26 cellular contexts compared by ENCODE assay signal in genomic region chr11:36822829-36823228, GRCh38.
"Had no signal": no experiment of that assay in that cellular context is flagged by ENCODE, and none has a peak within 500 bp of the region (broad histone marks: within the 10 kb centered on the region; RNA-seq: fewer than 3 reads in every experiment).

No MANE protein-coding gene starts in this region.

- ATAC-seq: activated CD4-positive, alpha-beta T cell treated with anti-CD3 and anti-CD28 coated beads for 36 hours; activated T-helper 17 cell treated with anti-CD3 and anti-CD28 coated beads, Interleukin-2, amount 50 U/mL, for 72 hours; Panc1; Right ventricle myocardium inferior; T-cell had no signal

- H3K4me3 Mint-ChIP-seq: activated CD4-positive, alpha-beta memory T cell treated with anti-CD3 and anti-CD28 coated beads, Interleukin-2, amount 10 ng/mL, durations not matched to agents 7 days and 5 days; activated CD4-positive, alpha-beta T cell treated with anti-CD3 and anti-CD28 coated beads for 36 hours; activated naive CD4-positive, alpha-beta T cell treated with anti-CD3 and anti-CD28 coated beads for 36 hours; activated naive CD8-positive, alpha-beta T cell; activated T-helper 17 cell treated with anti-CD3 and anti-CD28 coated beads, Interleukin-2, amount 50 U/mL, for 72 hours; T-cell had no signal

- H3K4me1 Mint-ChIP-seq: activated CD4-positive, alpha-beta memory T cell treated with anti-CD3 and anti-CD28 coated beads, Interleukin-2, amount 10 ng/mL, durations not matched to agents 7 days and 5 days; activated CD4-positive, alpha-beta T cell treated with anti-CD3 and anti-CD28 coated beads for 36 hours; activated T-helper 17 cell treated with anti-CD3 and anti-CD28 coated beads, Interleukin-2, amount 50 U/mL, for 72 hours; T-cell had no signal

- H3K27me3 ChIP-seq: brain microvascular endothelial cell, cardiac muscle cell had no signal

- H3K36me3 ChIP-seq: brain microvascular endothelial cell, cardiac muscle cell, WERI-Rb-1 had no signal

- DNase-seq: activated CD4-positive, alpha-beta memory T cell treated with anti-CD3 and anti-CD28 coated beads, Interleukin-2, amount 10 ng/mL, durations not matched to agents 7 days and 5 days; activated CD4-positive, alpha-beta T cell treated with anti-CD3 and anti-CD28 coated beads for 36 hours; activated CD4-positive, alpha-beta T cell treated with anti-CD3 and anti-CD28 coated beads, Interleukin-2, amount 50 U/mL, for 1 hour; activated gamma-delta T cell; activated naive CD4-positive, alpha-beta T cell treated with anti-CD3 and anti-CD28 coated beads for 36 hours; activated T-cell treated with anti-CD3 and anti-CD28 coated beads for 4 hours; activated T-cell treated with anti-CD3 and anti-CD28 coated beads, Interleukin-2, amount 50 U/mL, for 48 hours; brain microvascular endothelial cell; Kasumi-1; NCI-H1092 treated with DMSO at 0.1 percent for 48 hours; NCI-H1417 treated with DMSO at 0.1 percent for 48 hours; NCI-H1694; NCI-H2029; NCI-H2107; NCI-H510A treated with DMSO at 0.1 percent for 48 hours; NCI-H69; OCI-M1; RPMI8226; T-cell; WERI-Rb-1 had no signal

- H3K27ac Mint-ChIP-seq: activated CD4-positive, alpha-beta memory T cell treated with anti-CD3 and anti-CD28 coated beads, Interleukin-2, amount 10 ng/mL, durations not matched to agents 7 days and 5 days; activated CD4-positive, alpha-beta T cell treated with anti-CD3 and anti-CD28 coated beads for 36 hours; activated naive CD4-positive, alpha-beta T cell treated with anti-CD3 and anti-CD28 coated beads for 36 hours; activated naive CD8-positive, alpha-beta T cell; activated T-helper 17 cell treated with anti-CD3 and anti-CD28 coated beads, Interleukin-2, amount 50 U/mL, for 72 hours; T-cell had no signal

- H3K36me3 Mint-ChIP-seq: activated naive CD8-positive, alpha-beta T cell; T-cell had no signal

- H3K9me3 Mint-ChIP-seq: activated CD4-positive, alpha-beta memory T cell treated with anti-CD3 and anti-CD28 coated beads, Interleukin-2, amount 10 ng/mL, durations not matched to agents 7 days and 5 days; activated naive CD4-positive, alpha-beta T cell treated with anti-CD3 and anti-CD28 coated beads for 36 hours had no signal

- H3K4me3 ChIP-seq: cardiac muscle cell, SK-N-MC had no signal

- H3K27me3 Mint-ChIP-seq: activated naive CD8-positive, alpha-beta T cell had no signal

- H3K27ac ChIP-seq: brain microvascular endothelial cell, cardiac muscle cell, SK-N-MC, WERI-Rb-1 had no signal
